Comparison of ENCODE assay signal across 8 cellular contexts in the genomic region with DNA sequence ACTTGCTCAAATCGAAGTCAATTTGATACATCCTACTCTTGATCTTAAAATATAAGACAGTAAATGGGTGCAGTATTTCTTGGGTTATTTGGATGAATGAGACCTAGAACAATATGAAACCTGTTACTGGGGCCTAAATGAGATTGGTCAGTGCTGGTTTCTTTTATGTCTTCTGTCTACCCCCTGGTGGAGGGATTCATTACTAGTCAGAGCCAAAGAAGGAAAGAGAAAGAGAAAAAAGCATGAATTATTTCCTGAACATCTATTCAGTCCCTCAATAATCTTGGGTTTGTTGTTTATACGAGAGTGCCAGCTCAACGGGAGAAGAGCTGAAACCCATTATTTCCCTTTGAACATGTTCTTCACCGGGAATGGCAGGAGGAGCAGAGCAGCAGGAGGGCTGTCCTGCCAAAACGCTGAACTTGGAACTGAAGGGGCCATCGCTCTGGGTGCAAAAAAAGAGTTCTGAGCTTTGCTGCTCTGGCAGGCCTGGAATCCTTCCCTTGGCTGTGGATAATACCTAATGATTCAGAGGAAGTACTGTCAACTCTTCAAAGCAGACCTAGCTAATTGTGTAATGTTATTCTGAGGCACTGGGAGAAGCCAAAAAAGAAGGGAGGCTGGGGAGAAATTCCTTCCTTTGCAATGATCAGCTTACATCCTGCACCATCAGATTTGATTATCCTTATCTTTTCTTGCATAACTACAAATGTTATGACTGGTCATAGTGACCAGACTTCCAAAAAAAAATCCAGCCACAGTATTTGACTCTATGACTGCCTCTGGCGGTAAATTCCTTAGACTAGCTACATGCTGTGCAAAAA.
A peak's percentile ranks its signal among the peaks of the same experiment; 100 is the strongest.
DNase-seq lines count a peak whose midpoint lies in the region; ATAC-seq, FAIRE-seq and TF ChIP-seq lines count a peak whose summit lies in the region.

No MANE protein-coding gene starts in this region.

- POLR2A ChIA-PET in activated CD4-positive, alpha-beta T cell treated with anti-CD3 and anti-CD28 coated beads, Interleukin-2, amount 10 ng/mL, durations not matched to agents 7 days and 5 days (lab: Charles Lee): interaction anchor here (0.6 kb wide), 1 partner anchor 103 kb away, joined by 6 read pairs; no protein-coding TSS in a partner anchor

- no peaks in the 10 kb centered on the region for H3K27me3 Mint-ChIP-seq in activated CD4-positive, alpha-beta T cell treated with anti-CD3 and anti-CD28 coated beads, Interleukin-2, amount 10 ng/mL, durations not matched to agents 7 days and 5 days

- ATAC-seq in GM18909 (IDR thresholded peaks at IDR 0.05; ENCODE audit: poor library complexity, unreplicated experiment) (peak; percentile 86), HG03159 (IDR thresholded peaks at IDR 0.05; ENCODE audit: unreplicated experiment) (peak; percentile 77), pancreas (peak in 3 of 4 donors; percentile 55 to 68 (median 62))

- no peak for FAIRE-seq in pancreas (lab: Jason Lieb, UNC)

- TF ChIP-seq CTCF in fibroblast of mammary gland (conservative IDR thresholded peaks at IDR 0.05; ENCODE audit: control insufficient read depth, insufficient read depth, low read depth, low read length): peak; percentile 55
- TF ChIP-seq CTCF in pancreas (IDR thresholded peaks at IDR 0.05): peak in 1 of 4 donors; percentile 12

- no peaks in the 10 kb centered on the region for H3K27me3 ChIP-seq in pancreas

- WGBS in pancreas, 2 donors: 49 to 55% methylated on average over 7 of the region's 7 CpGs

- no peaks in the 10 kb centered on the region for H3K36me3 ChIP-seq in pancreas

- H3K4me3 ChIP-seq in fibroblast of mammary gland (ENCODE audit: control insufficient read depth, low read depth, low read length): no peak overlapping the region
- no peak overlapping the region for H3K4me3 ChIP-seq in pancreas

- no peaks in the 10 kb centered on the region for H3K36me3 Mint-ChIP-seq in activated CD4-positive, alpha-beta T cell treated with anti-CD3 and anti-CD28 coated beads, Interleukin-2, amount 10 ng/mL, durations not matched to agents 7 days and 5 days (ENCODE audit: low read depth)

- no peaks in the 10 kb centered on the region for H3K4me1 Mint-ChIP-seq in activated CD4-positive, alpha-beta T cell treated with anti-CD3 and anti-CD28 coated beads, Interleukin-2, amount 10 ng/mL, durations not matched to agents 7 days and 5 days

- H3K9me3 ChIP-seq in pancreas: no peaks in the 10 kb centered on the region

- H3K27ac ChIP-seq in pancreas: no peak overlapping the region

- intact Hi-C loops in pancreas (cut with DNase I): no loop called here

- CTCF ChIA-PET in activated CD4-positive, alpha-beta T cell treated with anti-CD3 and anti-CD28 coated beads, Interleukin-2, amount 10 ng/mL, durations not matched to agents 7 days and 5 days (lab: Charles Lee): interaction anchor here (0.8 to 0.9 kb wide), 2 partner anchors 12 to 273 kb away, joined by 3 read pairs; no protein-coding TSS in a partner anchor

- H3K27ac Mint-ChIP-seq in activated CD4-positive, alpha-beta T cell treated with anti-CD3 and anti-CD28 coated beads, Interleukin-2, amount 10 ng/mL, durations not matched to agents 7 days and 5 days: no peak overlapping the region

- no peaks in the 10 kb centered on the region for H3K9me3 Mint-ChIP-seq in activated CD4-positive, alpha-beta T cell treated with anti-CD3 and anti-CD28 coated beads, Interleukin-2, amount 10 ng/mL, durations not matched to agents 7 days and 5 days

- no peak overlapping the region for H3K4me3 Mint-ChIP-seq in activated CD4-positive, alpha-beta T cell treated with anti-CD3 and anti-CD28 coated beads, Interleukin-2, amount 10 ng/mL, durations not matched to agents 7 days and 5 days

- no peaks in the 10 kb centered on the region for H3K4me1 ChIP-seq in pancreas

- peak; percentile 82 for DNase-seq in AG08395 (ENCODE audit: low spot score)
- peak; percentile 29 for DNase-seq in RKO (ENCODE audit: low spot score)
- DNase-seq in fibroblast of mammary gland (ENCODE audit: low read depth): peak; percentile 81
- DNase-seq in pancreas: no peak
- DNase-seq in activated CD4-positive, alpha-beta T cell treated with anti-CD3 and anti-CD28 coated beads, Interleukin-2, amount 10 ng/mL, durations not matched to agents 7 days and 5 days: no peak
- no peak for DNase-seq in DMS79 (lab: John Stamatoyannopoulos, UW)

Comparison
In these comparisons a context has a peak if more than half of its experiments do, and no peak if none do; other contexts are left out.
1. DNase-seq: peak in AG08395 (single experiment), RKO (single experiment) and fibroblast of mammary gland (single experiment); none in pancreas (0 of 6), activated CD4-positive, alpha-beta T cell treated with anti-CD3 and anti-CD28 coated beads, Interleukin-2, amount 10 ng/mL, durations not matched to agents 7 days and 5 days (single experiment) and DMS79 (single experiment).
2. Peak in every context shown above with its lines, with median percentiles within 50 percentile points of each other: ATAC-seq.